32 cellular contexts compared by ENCODE assay signal in the genomic region with DNA sequence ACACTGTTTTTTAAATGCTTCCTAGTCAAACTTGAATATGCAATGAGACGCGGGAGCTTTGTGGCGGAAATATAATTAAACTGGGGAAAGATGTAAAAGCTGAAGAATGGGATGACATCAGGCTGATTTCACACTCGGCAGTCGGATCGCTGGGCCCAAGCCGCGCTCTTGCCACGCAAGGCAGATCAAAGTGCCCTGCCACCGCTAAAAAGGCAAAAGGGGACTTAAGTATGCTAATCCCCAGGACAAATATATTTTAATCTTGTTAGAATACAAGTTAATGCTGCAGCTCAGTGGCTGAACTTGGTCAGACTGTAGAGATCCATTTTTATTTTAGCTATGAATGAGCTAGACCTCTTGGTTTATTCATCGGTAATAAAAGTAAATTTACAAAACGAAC. TPM values are rescaled to one million over a fixed set of nuclear protein-coding genes. Genes with fewer than 3 reads are reported as not detected.
DNase-seq lines count a peak whose midpoint lies in the region; ATAC-seq and TF ChIP-seq lines count a peak whose summit lies in the region.
"Had no signal": no experiment of that assay in that cellular context is flagged by ENCODE, and none has a peak within 500 bp of the region (broad histone marks: within the 10 kb centered on the region; RNA-seq: fewer than 3 reads in every experiment).

No MANE protein-coding gene starts in this region.

- in situ Hi-C loops in Caki2 (cut with HindIII; ENCODE audit: low pct_unique_long_range_greater_than_20kb, low sequenced_read_pairs), result no loop called here
- in situ Hi-C loops in GM23248 (cut with MboI), result no loop called here

- POLR2A ChIA-PET in naive thymus-derived CD8-positive, alpha-beta T cell (lab: Charles Lee), result interaction anchor here (0.6 kb wide), 1 partner anchor 9 kb away, joined by 4 read pairs; no protein-coding TSS in a partner anchor

- no peak overlapping the region for H3K4me3 ChIP-seq in epithelial cell of proximal tubule (ENCODE audit: low read depth, low read length)
- no peak overlapping the region for H3K4me3 ChIP-seq in neural progenitor cell
- H3K4me3 ChIP-seq in GM23248, result no peak overlapping the region
- H3K4me3 ChIP-seq: cardiac muscle cell, coronary artery, esophagus squamous epithelium, hepatocyte, left ventricle myocardium inferior, testis had no signal

- H3K27me3 ChIP-seq in neural progenitor cell (peaks cover 100% of the 10 kb centered on the region), GM23248 (replicated peaks; ENCODE audit: insufficient read depth) (peaks cover 79% of the 10 kb centered on the region)
- H3K27me3 ChIP-seq: testis had no signal

- H2AFZ ChIP-seq in neural progenitor cell (replicated peaks) (no peak overlapping the region), GM23248 (no peak overlapping the region)
- H2AFZ ChIP-seq: hepatocyte had no signal

- peaks cover 16% of the 10 kb centered on the region for H3K4me1 ChIP-seq in neural progenitor cell
- H3K4me1 ChIP-seq in GM23248 (ENCODE audit: insufficient read depth), result no peaks in the 10 kb centered on the region

- H3K9me3 ChIP-seq in neural progenitor cell (ENCODE audit: low read depth) (no peaks in the 10 kb centered on the region), GM23248 (ENCODE audit: low read depth) (no peaks in the 10 kb centered on the region)
- H3K9me3 ChIP-seq: Caco-2, testis had no signal

- 11 to 12% methylated on average over 12 of the region's 12 CpGs for WGBS in GM23248 (ENCODE audit: low coverage in 1 of 2, low lambda C conversion rate in 2 of 2, missing lambda C conversion rate in 2 of 2), 2 experiments

- peaks cover 13% of the 10 kb centered on the region for H3K36me3 Mint-ChIP-seq in neural progenitor cell
- peaks cover 0 to 8% (median 0%) of the 10 kb centered on the region in 3 donors for H3K36me3 Mint-ChIP-seq in naive thymus-derived CD8-positive, alpha-beta T cell
- H3K36me3 Mint-ChIP-seq: activated CD8-positive, alpha-beta memory T cell treated with anti-CD3 and anti-CD28 coated beads, Interleukin-2, amount 10 ng/mL, durations not matched to agents 7 days and 5 days; immature natural killer cell; natural killer cell treated with Interleukin-12 subunit alpha and Interleukin-12 subunit beta and Interleukin-15 and Interleukin-18, amount 100 ng/mL, for 72 hours had no signal

- H3K4me2 ChIP-seq in neural progenitor cell, result no peak overlapping the region
- H3K4me2 ChIP-seq in GM23248 (ENCODE audit: unreplicated experiment), result no peak overlapping the region
- H3K4me2 ChIP-seq: hepatocyte had no signal

- H3K9me2 ChIP-seq in GM23248 (ENCODE audit: insufficient read depth), result no peaks in the 10 kb centered on the region

- DNase-seq in Caki2 (ENCODE audit: low read depth), result peak; percentile 46
- DNase-seq in HK-2 (ENCODE audit: unreplicated experiment), result peak; percentile 29
- peak; percentile 36 for DNase-seq in epithelial cell of proximal tubule (ENCODE audit: low read depth)
- DNase-seq in neural progenitor cell (ENCODE audit: low spot score), result no peak
- DNase-seq in central memory CD4-positive, alpha-beta T cell, result no peak
- DNase-seq in naive thymus-derived CD8-positive, alpha-beta T cell, result no peak
- no peak for DNase-seq in GM23248
- DNase-seq in hepatic stellate cell (ENCODE audit: low spot score), result no peak
- DNase-seq: activated CD4-positive, CD25-positive, alpha-beta regulatory T cell; activated CD8-positive, alpha-beta memory T cell treated with anti-CD3 and anti-CD28 coated beads, Interleukin-2, amount 10 ng/mL, durations not matched to agents 7 days and 5 days; activated naive CD4-positive, alpha-beta T cell treated with anti-CD3 and anti-CD28 coated beads, Interleukin-2, amount 50 U/mL, for 16 hours; activated T-cell treated with anti-CD3 and anti-CD28 coated beads, Interleukin-2, amount 50 U/mL, for 72 hours; anterior cingulate cortex; Caco-2; effector memory CD8-positive, alpha-beta T cell; esophagus squamous epithelium; immature natural killer cell; left ventricle myocardium inferior; NCI-H1105; NCI-H1930; RPMI8226; stimulated activated naive CD8-positive, alpha-beta T cell treated with anti-CD3 and anti-CD28 coated beads, Interleukin-15, Interleukin-2, amounts not matched to agents 100 U/mL and 50 U/mL, for 24 hours; testis had no signal

- ATAC-seq in naive thymus-derived CD8-positive, alpha-beta T cell, result no peak
- ATAC-seq: activated CD8-positive, alpha-beta memory T cell treated with anti-CD3 and anti-CD28 coated beads, Interleukin-2, amount 10 ng/mL, durations not matched to agents 7 days and 5 days; activated T-cell treated with anti-CD3 and anti-CD28 coated beads, Interleukin-2, amount 50 U/mL, for 72 hours; effector memory CD8-positive, alpha-beta T cell; natural killer cell treated with Interleukin-12 subunit alpha and Interleukin-12 subunit beta and Interleukin-15 and Interleukin-18, amount 100 ng/mL, for 72 hours; sciatic nerve; stimulated activated naive CD8-positive, alpha-beta T cell treated with anti-CD3 and anti-CD28 coated beads, Interleukin-15, Interleukin-2, amounts not matched to agents 100 U/mL and 50 U/mL, for 24 hours had no signal

- H3K4me3 Mint-ChIP-seq in neural progenitor cell, result peak overlapping the region; percentile 72
- H3K4me3 Mint-ChIP-seq in naive thymus-derived CD8-positive, alpha-beta T cell, result no peak overlapping the region
- H3K4me3 Mint-ChIP-seq: activated CD8-positive, alpha-beta memory T cell treated with anti-CD3 and anti-CD28 coated beads, Interleukin-2, amount 10 ng/mL, durations not matched to agents 7 days and 5 days; effector memory CD8-positive, alpha-beta T cell; natural killer cell treated with Interleukin-12 subunit alpha and Interleukin-12 subunit beta and Interleukin-15 and Interleukin-18, amount 100 ng/mL, for 72 hours had no signal

- H3K4me1 Mint-ChIP-seq in neural progenitor cell, result peaks cover 71% of the 10 kb centered on the region
- H3K4me1 Mint-ChIP-seq in naive thymus-derived CD8-positive, alpha-beta T cell, result peaks cover 5 to 29% (median 16%) of the 10 kb centered on the region in 4 donors

- H3K27ac ChIP-seq in neural progenitor cell, result no peak overlapping the region
- H3K27ac ChIP-seq in GM23248, result no peak overlapping the region
- H3K27ac ChIP-seq: C4-2B, cardiac muscle cell, coronary artery, esophagus squamous epithelium, hepatocyte, left ventricle myocardium inferior, testis had no signal

- H3K36me3 ChIP-seq in neural progenitor cell (no peaks in the 10 kb centered on the region), GM23248 (ENCODE audit: low read depth) (no peaks in the 10 kb centered on the region)
- H3K36me3 ChIP-seq: cardiac muscle cell, esophagus squamous epithelium, left ventricle myocardium inferior had no signal

- TF ChIP-seq CTCF in epithelial cell of proximal tubule (conservative IDR thresholded peaks at IDR 0.05; ENCODE audit: low read depth, low read length), result no peak
- no peak for TF ChIP-seq CTCF in neural progenitor cell (IDR thresholded peaks at IDR 0.05)

- H3K79me2 ChIP-seq in neural progenitor cell (ENCODE audit: low read depth) (no peaks in the 10 kb centered on the region), GM23248 (ENCODE audit: insufficient read depth) (no peaks in the 10 kb centered on the region)
- H3K79me2 ChIP-seq: hepatocyte had no signal

- H3K9ac ChIP-seq in neural progenitor cell, result no peak overlapping the region
- no peak overlapping the region for H3K9ac ChIP-seq in GM23248

- H4K20me1 ChIP-seq in neural progenitor cell (ENCODE audit: low read depth), result peaks cover 83% of the 10 kb centered on the region
- no peaks in the 10 kb centered on the region for H4K20me1 ChIP-seq in GM23248 (ENCODE audit: insufficient read depth)

- H3K9me3 Mint-ChIP-seq in neural progenitor cell, result peaks cover 7% of the 10 kb centered on the region
- H3K9me3 Mint-ChIP-seq in naive thymus-derived CD8-positive, alpha-beta T cell, result peaks cover 0 to 10% (median 2%) of the 10 kb centered on the region in 9 donors
- H3K9me3 Mint-ChIP-seq: effector memory CD8-positive, alpha-beta T cell; natural killer cell treated with Interleukin-12 subunit alpha and Interleukin-12 subunit beta and Interleukin-15 and Interleukin-18, amount 100 ng/mL, for 72 hours had no signal

- peak overlapping the region; percentile 94 for H3K27ac Mint-ChIP-seq in neural progenitor cell
- peak overlapping the region in 1 of 10 donors; percentile 84 for H3K27ac Mint-ChIP-seq in naive thymus-derived CD8-positive, alpha-beta T cell
- H3K27ac Mint-ChIP-seq: activated CD8-positive, alpha-beta memory T cell treated with anti-CD3 and anti-CD28 coated beads, Interleukin-2, amount 10 ng/mL, durations not matched to agents 7 days and 5 days; effector memory CD8-positive, alpha-beta T cell; immature natural killer cell; natural killer cell treated with Interleukin-12 subunit alpha and Interleukin-12 subunit beta and Interleukin-15 and Interleukin-18, amount 100 ng/mL, for 72 hours; progenitor cell of endocrine pancreas had no signal

- peaks cover 46% of the 10 kb centered on the region for H3K27me3 Mint-ChIP-seq in neural progenitor cell (ENCODE audit: insufficient read depth, low read depth)
- peaks cover 61 to 93% (median 77%) of the 10 kb centered on the region in 5 donors for H3K27me3 Mint-ChIP-seq in naive thymus-derived CD8-positive, alpha-beta T cell

- peaks cover 17% of the 10 kb centered on the region for H3F3A ChIP-seq in neural progenitor cell (ENCODE audit: low read depth)
- H3F3A ChIP-seq in GM23248 (ENCODE audit: insufficient read depth), result no peaks in the 10 kb centered on the region

RNA-seq across cellular contexts. Expression of a gene that starts 13.8 kb away (rescaled TPM):
- total RNA-seq in Caki2 (2014; rRNA removed; shearing (Covaris generic); ENCODE audit: low replicate concordance), result 1.3 and 6.7 TPM in 2 replicates
- not detected in 2 replicates for total RNA-seq in epithelial cell of proximal tubule
- not detected in 2 replicates for total RNA-seq in neural progenitor cell (ENCODE audit: low replicate concordance)
- not detected for total RNA-seq in naive thymus-derived CD8-positive, alpha-beta T cell
- not detected for polyA plus RNA-seq in naive thymus-derived CD8-positive, alpha-beta T cell
- not detected in 2 replicates for total RNA-seq in GM23248 (2014; rRNA removed; shearing (Covaris generic))
- polyA plus RNA-seq in GM23248 (2016; fragmentation: Nextera tagmentation; extraction: Ambion mirVana), result not detected in 2 replicates
- total RNA-seq: activated CD8-positive, alpha-beta memory T cell treated with anti-CD3 and anti-CD28 coated beads, Interleukin-2, amount 10 ng/mL, durations not matched to agents 7 days and 5 days; activated T-cell treated with anti-CD3 and anti-CD28 coated beads, Interleukin-2, amount 50 U/mL, for 72 hours; cardiac muscle cell; hepatocyte; progenitor cell of endocrine pancreas; sciatic nerve; T-helper 1 cell treated with Interleukin-12 subunit alpha and Interleukin-12 subunit beta and Interleukin-4 antibody, amounts not matched to agents 30 ng/mL and 1 ng/mL, for 36 hours; urinary bladder had no signal
- polyA plus RNA-seq: cardiac muscle cell, immature natural killer cell had no signal

Comparison
In these comparisons a context has a peak if more than half of its experiments do, and no peak if none do; other contexts are left out.
1. DNase-seq: peak in Caki2 (single experiment), HK-2 (single experiment) and epithelial cell of proximal tubule (single experiment); none in neural progenitor cell (single experiment), central memory CD4-positive, alpha-beta T cell (single experiment), naive thymus-derived CD8-positive, alpha-beta T cell (0 of 10), GM23248 (single experiment) and hepatic stellate cell (single experiment).